21 cellular contexts compared by ENCODE assay signal in genomic region chr7:132420527-132420926, GRCh38.
DNase-seq lines count a peak whose midpoint lies in the region; ATAC-seq and TF ChIP-seq lines count a peak whose summit lies in the region.
"Had no signal": no experiment of that assay in that cellular context is flagged by ENCODE, and none has a peak within 500 bp of the region (broad histone marks: within the 10 kb centered on the region; RNA-seq: fewer than 3 reads in every experiment).

No MANE protein-coding gene starts in this region.

- H3K27me3 ChIP-seq in heart right ventricle (no peaks in the 10 kb centered on the region), subcutaneous abdominal adipose tissue (ENCODE audit: control insufficient read depth in 5 of 5, insufficient read depth in 4 of 5, low read length in 5 of 5) (no peaks in the 10 kb centered on the region), A673 (replicated peaks; ENCODE audit: insufficient read depth, low read depth, low read length, poor library complexity) (peaks cover 11% of the 10 kb centered on the region)
- no peaks in the 10 kb centered on the region for H3K27me3 ChIP-seq in CD8-positive, alpha-beta memory T cell (ENCODE audit: insufficient read depth, low read length, poor library complexity, severe bottlenecking)
- H3K27me3 ChIP-seq: Peyer's patch had no signal

- H3K36me3 Mint-ChIP-seq in effector memory CD8-positive, alpha-beta T cell (ENCODE audit: insufficient read depth) = no peaks in the 10 kb centered on the region
- peaks cover 8 to 12% (median 11%) of the 10 kb centered on the region in 3 donors for H3K36me3 Mint-ChIP-seq in immature natural killer cell
- peaks cover 0 to 9% (median 0%) of the 10 kb centered on the region in 3 donors for H3K36me3 Mint-ChIP-seq in CD8-positive, alpha-beta memory T cell
- H3K36me3 Mint-ChIP-seq: CD14-positive monocyte had no signal

- H3K27ac Mint-ChIP-seq in effector memory CD8-positive, alpha-beta T cell = peak overlapping the region; percentile 16 to 64
- peak overlapping the region in 4 of 6 donors; percentile 31 to 78 (median 54) for H3K27ac Mint-ChIP-seq in immature natural killer cell
- H3K27ac Mint-ChIP-seq in CD8-positive, alpha-beta memory T cell = peak overlapping the region in 1 of 8 donors; percentile 38
- H3K27ac Mint-ChIP-seq: B cell, CD14-positive monocyte, IgD-negative memory B cell had no signal

- intact Hi-C loops in Right ventricle myocardium superior (cut with DNase I) (no loop called here), heart right ventricle (cut with DNase I) (no loop called here), A673 (cut with micrococcal nuclease; ENCODE audit: unreplicated experiment) (no loop called here)

- peaks cover 0 to 4% (median 0%) of the 10 kb centered on the region in 11 donors for H3K9me3 ChIP-seq in heart right ventricle
- H3K9me3 ChIP-seq in subcutaneous abdominal adipose tissue (ENCODE audit: control insufficient read depth in 5 of 5, low read length in 5 of 5) = no peaks in the 10 kb centered on the region
- no peaks in the 10 kb centered on the region for H3K9me3 ChIP-seq in A673 (ENCODE audit: low read depth, low read length, poor library complexity, severe bottlenecking)
- H3K9me3 ChIP-seq in CD8-positive, alpha-beta memory T cell (ENCODE audit: low read length) = no peaks in the 10 kb centered on the region
- H3K9me3 ChIP-seq: Peyer's patch had no signal

- H3K9ac ChIP-seq in subcutaneous abdominal adipose tissue (ENCODE audit: low read length in 5 of 5) = peak overlapping the region in 1 of 5 donors; percentile 1

- TF ChIP-seq CTCF in heart right ventricle (IDR thresholded peaks at IDR 0.05) = no peak
- TF ChIP-seq CTCF in A673 (conservative IDR thresholded peaks at IDR 0.05; ENCODE audit: low read depth, low read length) = no peak

- DNase-seq in Right ventricle myocardium superior (no peak), heart right ventricle (no peak), immature natural killer cell (no peak), A673 (ENCODE audit: low spot score) (no peak), foreskin melanocyte (no peak)
- DNase-seq in effector memory CD8-positive, alpha-beta T cell = no peak
- no peak for DNase-seq in CD8-positive, alpha-beta memory T cell
- DNase-seq: 8988T, COR-L47, DMS79 treated with DMSO at 0.1 percent for 48 hours, Karpas-422, MV-4-11, NCI-H1694, NCI-H2081 treated with DMSO at 0.1 percent for 48 hours, NCI-H2171 treated with DMSO at 0.1 percent for 48 hours, NCI-H524 treated with DMSO at 0.1 percent for 48 hours, Peyer's patch had no signal

- H3K4me1 Mint-ChIP-seq in effector memory CD8-positive, alpha-beta T cell (ENCODE audit: low read depth in 2 of 2) = peaks cover 4 to 12% of the 10 kb centered on the region in 2 donors
- peaks cover 36 to 53% of the 10 kb centered on the region in 2 donors for H3K4me1 Mint-ChIP-seq in immature natural killer cell
- peaks cover 0 to 3% (median 3%) of the 10 kb centered on the region in 3 donors for H3K4me1 Mint-ChIP-seq in CD8-positive, alpha-beta memory T cell
- H3K4me1 Mint-ChIP-seq: B cell, IgD-negative memory B cell had no signal

- H3K4me1 ChIP-seq in heart right ventricle (peaks cover 5 to 70% (median 42%) of the 10 kb centered on the region in 9 donors), subcutaneous abdominal adipose tissue (ENCODE audit: control insufficient read depth in 5 of 5, insufficient read depth in 5 of 5, low read length in 5 of 5) (peaks cover 8 to 61% (median 52%) of the 10 kb centered on the region in 5 donors), A673 (ENCODE audit: insufficient read depth, low read length, poor library complexity, severe bottlenecking) (no peaks in the 10 kb centered on the region)
- H3K4me1 ChIP-seq in CD8-positive, alpha-beta memory T cell (ENCODE audit: insufficient read depth, low read length) = no peaks in the 10 kb centered on the region
- H3K4me1 ChIP-seq: Peyer's patch had no signal

- H3K27ac ChIP-seq in heart right ventricle = no peak overlapping the region
- peak overlapping the region; percentile 64 for H3K27ac ChIP-seq in subcutaneous abdominal adipose tissue (ENCODE audit: low read depth, low read length)
- H3K27ac ChIP-seq in A673 (ENCODE audit: low read depth, low read length, poor library complexity, severe bottlenecking) = no peak overlapping the region
- no peak overlapping the region for H3K27ac ChIP-seq in CD8-positive, alpha-beta memory T cell (ENCODE audit: low read depth, low read length)
- H3K27ac ChIP-seq: Peyer's patch had no signal

- POLR2A ChIA-PET in A673 (lab: Charles Lee; ENCODE audit: low non-redundant PET) = no interaction called here
- POLR2A ChIA-PET in CD8-positive, alpha-beta memory T cell (lab: Charles Lee) = no interaction called here

- no peaks in the 10 kb centered on the region for H3K27me3 Mint-ChIP-seq in effector memory CD8-positive, alpha-beta T cell
- peaks cover 0 to 10% (median 0%) of the 10 kb centered on the region in 3 donors for H3K27me3 Mint-ChIP-seq in immature natural killer cell (ENCODE audit: low read depth in 3 of 3)
- H3K27me3 Mint-ChIP-seq in CD8-positive, alpha-beta memory T cell = peaks cover 0 to 3% of the 10 kb centered on the region in 2 donors
- H3K27me3 Mint-ChIP-seq: B cell had no signal

- CTCF ChIA-PET in A673 (lab: Charles Lee) = no interaction called here
- CTCF ChIA-PET in CD8-positive, alpha-beta memory T cell (lab: Charles Lee) = no interaction called here

- H3K36me3 ChIP-seq in heart right ventricle = no peaks in the 10 kb centered on the region
- no peaks in the 10 kb centered on the region for H3K36me3 ChIP-seq in subcutaneous abdominal adipose tissue (ENCODE audit: control insufficient read depth in 5 of 5, insufficient read depth in 5 of 5, low read length in 5 of 5)
- H3K36me3 ChIP-seq in A673 (ENCODE audit: insufficient read depth, low read length, poor library complexity, severe bottlenecking) = no peaks in the 10 kb centered on the region
- no peaks in the 10 kb centered on the region for H3K36me3 ChIP-seq in CD8-positive, alpha-beta memory T cell (ENCODE audit: insufficient read depth, low read length)
- H3K36me3 ChIP-seq: Peyer's patch had no signal

- WGBS in heart right ventricle, 2 donors = 55 to 69% methylated on average over 2 of the region's 2 CpGs

- H3K4me3 ChIP-seq in heart right ventricle (no peak overlapping the region), subcutaneous abdominal adipose tissue (ENCODE audit: low read depth in 1 of 5, low read length in 5 of 5) (no peak overlapping the region), A673 (ENCODE audit: low read depth, low read length, poor library complexity, severe bottlenecking) (no peak overlapping the region)
- no peak overlapping the region for H3K4me3 ChIP-seq in CD8-positive, alpha-beta memory T cell (ENCODE audit: low read length)
- H3K4me3 ChIP-seq: Peyer's patch had no signal

- BruUV-seq in A673 (replicated peaks; lab: Mats Ljungman, UMichigan) = no TSS peak

- peaks cover 5% of the 10 kb centered on the region in 2 donors for H3K9me3 Mint-ChIP-seq in effector memory CD8-positive, alpha-beta T cell
- peaks cover 0 to 8% (median under 1%) of the 10 kb centered on the region in 6 donors for H3K9me3 Mint-ChIP-seq in immature natural killer cell
- H3K9me3 Mint-ChIP-seq in CD8-positive, alpha-beta memory T cell = peaks cover 2 to 8% (median 4%) of the 10 kb centered on the region in 5 donors

- H3K4me3 Mint-ChIP-seq in effector memory CD8-positive, alpha-beta T cell = no peak overlapping the region
- peak overlapping the region in 2 of 5 donors; percentile 4 to 10 for H3K4me3 Mint-ChIP-seq in immature natural killer cell
- no peak overlapping the region for H3K4me3 Mint-ChIP-seq in CD8-positive, alpha-beta memory T cell
- H3K4me3 Mint-ChIP-seq: B cell, CD14-positive monocyte, IgD-negative memory B cell had no signal

- ATAC-seq in Right ventricle myocardium superior (ENCODE audit: poor library complexity) (peak; percentile 45), heart right ventricle (no peak)
- ATAC-seq in effector memory CD8-positive, alpha-beta T cell (replicated peaks) = no peak
